8 cellular contexts compared by ENCODE assay signal in genomic region chr21:46459024-46459355, GRCh38. TPM values are rescaled to one million over a fixed set of nuclear protein-coding genes. Genes with fewer than 3 reads are reported as not detected.
DNase-seq lines count a peak whose midpoint lies in the region; ATAC-seq, FAIRE-seq and TF ChIP-seq lines count a peak whose summit lies in the region.

No MANE protein-coding gene starts in this region.

- no peak for FAIRE-seq in small intestine (lab: Jason Lieb, UNC)

- WGBS in small intestine, 3 donors, result 0 to 1% (median 1%) methylated on average over 18 to 36 of the region's 36 CpGs

- TF ChIP-seq CTCF in WI38 (IDR thresholded peaks at IDR 0.05; ENCODE audit: low read depth, low read length) (no peak), right atrium auricular region (IDR thresholded peaks at IDR 0.05) (no peak)

- H3K36me3 ChIP-seq in H7 (replicated peaks; ENCODE audit: control insufficient read depth, insufficient read depth, low read length) (peaks cover 5% of the 10 kb centered on the region), right atrium auricular region (no peaks in the 10 kb centered on the region), small intestine (ENCODE audit: control insufficient read depth in 2 of 2, insufficient read depth in 2 of 2, low read length in 2 of 2) (peaks cover 0 to 2% of the 10 kb centered on the region in 2 donors)

- DNase-seq in H7 (no peak), right atrium auricular region (ENCODE audit: low spot score) (no peak), small intestine (no peak), retina (no peak)
- no peak for DNase-seq in activated effector memory CD4-positive, alpha-beta T cell treated with Interleukin-2 at 50 U/mL for 16 hours

- H3K9me3 ChIP-seq in right atrium auricular region (no peaks in the 10 kb centered on the region), small intestine (ENCODE audit: control insufficient read depth, low read depth) (no peaks in the 10 kb centered on the region)

- no peaks in the 10 kb centered on the region for H3K27me3 ChIP-seq in H7 (ENCODE audit: control insufficient read depth, insufficient read depth, low read length)
- H3K27me3 ChIP-seq in right atrium auricular region, result no peaks in the 10 kb centered on the region
- no peaks in the 10 kb centered on the region for H3K27me3 ChIP-seq in small intestine (ENCODE audit: control insufficient read depth in 2 of 2, insufficient read depth in 2 of 2, low read length in 2 of 2)

- H3K4me3 ChIP-seq in H7 (ENCODE audit: insufficient read depth, low read depth, low read length), result peak overlapping the region; percentile 89
- peak overlapping the region; percentile 82 for H3K4me3 ChIP-seq in WI38 (ENCODE audit: low read depth, low read length)
- H3K4me3 ChIP-seq in right atrium auricular region, result peak overlapping the region; percentile 95 to 100
- H3K4me3 ChIP-seq in small intestine (ENCODE audit: low read depth in 1 of 2, low read length in 2 of 2), result peak overlapping the region; percentile 79 to 82

- peak overlapping the region; percentile 94 for H3K27ac ChIP-seq in right atrium auricular region
- H3K27ac ChIP-seq in small intestine (ENCODE audit: low read depth in 1 of 2, low read length in 1 of 2), result peak overlapping the region; percentile 68 to 94

- H3K4me1 ChIP-seq in right atrium auricular region (peaks cover 0 to 66% of the 10 kb centered on the region in 2 donors), small intestine (ENCODE audit: control insufficient read depth in 2 of 2, insufficient read depth in 1 of 2, low read depth in 1 of 2, low read length in 1 of 2) (peaks cover 0 to 9% of the 10 kb centered on the region in 2 donors)

- no peak for ATAC-seq in HG03520 (IDR thresholded peaks at IDR 0.05; ENCODE audit: unreplicated experiment)
- ATAC-seq in HG02970 (IDR thresholded peaks at IDR 0.05; ENCODE audit: low FRiP score, unreplicated experiment), result no peak

RNA-seq across cellular contexts. Expression of gene DIP2A, which starts 0.3 kb away (rescaled TPM):
- 19.4 and 30.2 TPM in 2 replicates for total RNA-seq in H7 (2014; rRNA removed; shearing (Covaris generic))
- total RNA-seq in right atrium auricular region, result 10 to 100 TPM; 18.1 to 25.9 TPM
- 10 to 100 TPM; 13.8 to 27.3 (median 18.4) TPM for polyA plus RNA-seq in small intestine
